In genomic region chr7:1940863-1941262, GRCh38 we compare ENCODE assay signal across 9 cellular contexts.
DNase-seq lines count a peak whose midpoint lies in the region; ATAC-seq lines count a peak whose summit lies in the region.
"Had no signal": no experiment of that assay in that cellular context is flagged by ENCODE, and none has a peak within 500 bp of the region (broad histone marks: within the 10 kb centered on the region; RNA-seq: fewer than 3 reads in every experiment).

No MANE protein-coding gene starts in this region.

- peak overlapping the region; percentile 98 to 99 for H3K27ac Mint-ChIP-seq in T-cell
- H3K27ac Mint-ChIP-seq in naive thymus-derived CD8-positive, alpha-beta T cell: peak overlapping the region; percentile 83 to 100 (median 98)

- CTCF ChIA-PET in T-cell (lab: Charles Lee): no interaction called here

- peak; percentile 24 for ATAC-seq in GM18517 (IDR thresholded peaks at IDR 0.05; ENCODE audit: unreplicated experiment)
- ATAC-seq in HG02642 (IDR thresholded peaks at IDR 0.05; ENCODE audit: poor library complexity, unreplicated experiment): peak; percentile 12
- ATAC-seq in T-cell (replicated peaks in 1 of 4): peak in 3 of 4 experiments; percentile 0 to 2 (median 1)
- no peak for ATAC-seq in naive thymus-derived CD8-positive, alpha-beta T cell
- ATAC-seq in GM21447 (IDR thresholded peaks at IDR 0.05; ENCODE audit: unreplicated experiment): no peak

- no peak for DNase-seq in T-cell
- peak in 1 of 10 donors; percentile 34 for DNase-seq in naive thymus-derived CD8-positive, alpha-beta T cell
- no peak for DNase-seq in GOT3 (lab: John Stamatoyannopoulos, UW)
- DNase-seq in Ammon's horn (ENCODE audit: low spot score): no peak
- DNase-seq in NCI-H2029 (lab: John Stamatoyannopoulos, UW): no peak
- DNase-seq: NCI-H187 treated with DMSO at 0.1 percent for 48 hours had no signal

- H3K4me1 Mint-ChIP-seq in T-cell: peaks cover 63 to 69% (median 66%) of the 10 kb centered on the region in 3 donors
- H3K4me1 Mint-ChIP-seq in naive thymus-derived CD8-positive, alpha-beta T cell: peaks cover 44 to 69% (median 61%) of the 10 kb centered on the region in 4 donors

- peaks cover 8% of the 10 kb centered on the region for H3K36me3 Mint-ChIP-seq in T-cell
- H3K36me3 Mint-ChIP-seq in naive thymus-derived CD8-positive, alpha-beta T cell: peaks cover 4 to 16% (median 6%) of the 10 kb centered on the region in 3 donors

- H3K4me3 Mint-ChIP-seq in T-cell: peak overlapping the region; percentile 93 to 96 (median 95)
- H3K4me3 Mint-ChIP-seq in naive thymus-derived CD8-positive, alpha-beta T cell: peak overlapping the region; percentile 84 to 98 (median 94)

- no peaks in the 10 kb centered on the region for H3K27me3 Mint-ChIP-seq in T-cell
- peaks cover 0 to 2% (median 0%) of the 10 kb centered on the region in 5 donors for H3K27me3 Mint-ChIP-seq in naive thymus-derived CD8-positive, alpha-beta T cell

- POLR2A ChIA-PET in T-cell (lab: Charles Lee): interaction anchor here in 1 of 2 donors (1.8 kb wide), 1 partner anchor 14 kb away, joined by 24 read pairs; no protein-coding TSS in a partner anchor
- POLR2A ChIA-PET in naive thymus-derived CD8-positive, alpha-beta T cell (lab: Charles Lee): interaction anchor here (1.0 to 3.6 kb wide), 9 partner anchors 8 to 413 kb away, joined by 3 to 32 read pairs (median 8); partner anchors contain the start of gene EIF3B

- H3K9me3 Mint-ChIP-seq in T-cell: no peaks in the 10 kb centered on the region
- H3K9me3 Mint-ChIP-seq in naive thymus-derived CD8-positive, alpha-beta T cell: peaks cover 0 to 1% (median 0%) of the 10 kb centered on the region in 9 donors

Comparison
In these comparisons a context has a peak if more than half of its experiments do, and no peak if none do; other contexts are left out.
1. ATAC-seq: peak in GM18517 (single experiment), HG02642 (single experiment) and T-cell (3 of 4); none in naive thymus-derived CD8-positive, alpha-beta T cell (0 of 2) and GM21447 (single experiment).